ENCODE assay signal across 18 cellular contexts in genomic region chr21:38039841-38040240, GRCh38.
"Had no signal": no experiment of that assay in that cellular context is flagged by ENCODE, and none has a peak within 500 bp of the region (broad histone marks: within the 10 kb centered on the region; RNA-seq: fewer than 3 reads in every experiment).

No MANE protein-coding gene starts in this region.

- H3K27ac ChIP-seq: gastrocnemius medialis, neutrophil, pancreas, right atrium auricular region, stomach, thyroid gland had no signal

- H3K4me2 ChIP-seq: smooth muscle cell had no signal

- H3K9me3 ChIP-seq: gastrocnemius medialis, mucosa of descending colon, neutrophil, pancreas, right atrium auricular region, stomach, thyroid gland had no signal

- H3K27me3 ChIP-seq: gastrocnemius medialis, right atrium auricular region had no signal

- H3K36me3 ChIP-seq: gastrocnemius medialis, neutrophil, pancreas, right atrium auricular region, stomach, thyroid gland had no signal

- H3K4me3 ChIP-seq: gastrocnemius medialis, lung, mucosa of descending colon, pancreas, right atrium auricular region, smooth muscle cell, stomach, thyroid gland had no signal

- DNase-seq: cortex of kidney; effector memory CD8-positive, alpha-beta T cell; foreskin fibroblast; gastrocnemius medialis; head of caudate nucleus; mucosa of descending colon; naive B cell; pancreas; stimulated activated CD4-positive, alpha-beta T cell treated with anti-CD3 and anti-CD28 coated beads, Interleukin-12 subunit alpha, Interleukin-12 subunit beta, amount 100 ng/mL, for 4 hours; stimulated activated CD4-positive, alpha-beta T cell treated with anti-CD3 and anti-CD28 coated beads, Interleukin-1b, Interleukin-23, amount 100 ng/mL, for 48 hours; stimulated activated CD4-positive, alpha-beta T cell treated with anti-CD3 and anti-CD28 coated beads, Interleukin-4, amount 100 ng/mL, for 24 hours; stimulated activated naive CD4-positive, alpha-beta T cell treated with Interleukin-2 at 50 U/mL for 16 hours; stomach; thyroid gland had no signal

- H3K4me1 ChIP-seq: gastrocnemius medialis, pancreas, right atrium auricular region, stomach, thyroid gland had no signal
